Comparison of ENCODE assay signal across 32 cellular contexts in genomic region chr2:130287656-130288026, GRCh38.
"Had no signal": no experiment of that assay in that cellular context is flagged by ENCODE, and none has a peak within 500 bp of the region (broad histone marks: within the 10 kb centered on the region; RNA-seq: fewer than 3 reads in every experiment).

No MANE protein-coding gene starts in this region.

- ATAC-seq: activated CD4-positive, CD25-positive, alpha-beta regulatory T cell treated with anti-CD3 and anti-CD28 coated beads, Interleukin-2, amount 50 U/mL, for 24 hours; activated T-cell treated with anti-CD3 and anti-CD28 coated beads, Interleukin-2, amount 50 U/mL, for 72 hours; effector memory CD8-positive, alpha-beta T cell; gastrocnemius medialis; T-helper 17 cell had no signal

- H3K27me3 ChIP-seq: brain microvascular endothelial cell, foreskin keratinocyte, gastrocnemius medialis had no signal

- H3K27ac Mint-ChIP-seq: activated B cell treated with CpG ODN at 0.5 μM for 24 hours; activated CD4-positive, alpha-beta memory T cell treated with anti-CD3 and anti-CD28 coated beads, Interleukin-2, amount 10 ng/mL, durations not matched to agents 7 days and 5 days; activated CD4-positive, alpha-beta T cell treated with anti-CD3 and anti-CD28 coated beads, Interleukin-2, amount 10 ng/mL, durations not matched to agents 7 days and 5 days; activated naive CD8-positive, alpha-beta T cell; activated T-cell treated with anti-CD3 and anti-CD28 coated beads, Interleukin-2, amount 50 U/mL, for 24 hours; activated T-cell treated with anti-CD3 and anti-CD28 coated beads, Interleukin-2, amount 50 U/mL, for 72 hours; dendritic cell treated with granulocyte-macrophage colony-stimulating factor and Interleukin-4, amounts not matched to agents 40 ng/mL and 50 ng/mL, for 4 days; effector memory CD8-positive, alpha-beta T cell; T-helper 17 cell; T-helper 2 cell treated with Interferon-gamma antibody and Interleukin-4, amounts not matched to agents 5 μg/mL and 100 μg/mL, for 36 hours had no signal

- H3K9me3 Mint-ChIP-seq: activated B cell treated with CpG ODN at 0.5 μM for 24 hours; activated CD4-positive, alpha-beta memory T cell treated with anti-CD3 and anti-CD28 coated beads, Interleukin-2, amount 10 ng/mL, durations not matched to agents 7 days and 5 days; activated CD4-positive, alpha-beta T cell treated with anti-CD3 and anti-CD28 coated beads, Interleukin-2, amount 10 ng/mL, durations not matched to agents 7 days and 5 days; activated T-cell treated with anti-CD3 and anti-CD28 coated beads, Interleukin-2, amount 50 U/mL, for 24 hours; activated T-cell treated with anti-CD3 and anti-CD28 coated beads, Interleukin-2, amount 50 U/mL, for 72 hours; central memory CD8-positive, alpha-beta T cell; dendritic cell treated with granulocyte-macrophage colony-stimulating factor and Interleukin-4, amounts not matched to agents 40 ng/mL and 50 ng/mL, for 4 days; effector memory CD8-positive, alpha-beta T cell; T-helper 2 cell treated with Interferon-gamma antibody and Interleukin-4, amounts not matched to agents 5 μg/mL and 100 μg/mL, for 36 hours had no signal

- H3K36me3 ChIP-seq: brain microvascular endothelial cell, esophagus muscularis mucosa, gastrocnemius medialis, WERI-Rb-1 had no signal

- H3K27ac ChIP-seq: brain microvascular endothelial cell, coronary artery, dorsolateral prefrontal cortex, esophagus muscularis mucosa, foreskin keratinocyte, gastrocnemius medialis, WERI-Rb-1 had no signal

- H3K4me3 Mint-ChIP-seq: activated B cell treated with CpG ODN at 0.5 μM for 24 hours; activated CD4-positive, alpha-beta memory T cell treated with anti-CD3 and anti-CD28 coated beads, Interleukin-2, amount 10 ng/mL, durations not matched to agents 7 days and 5 days; activated CD4-positive, alpha-beta T cell treated with anti-CD3 and anti-CD28 coated beads, Interleukin-2, amount 10 ng/mL, durations not matched to agents 7 days and 5 days; activated naive CD8-positive, alpha-beta T cell; activated T-cell treated with anti-CD3 and anti-CD28 coated beads, Interleukin-2, amount 50 U/mL, for 24 hours; activated T-cell treated with anti-CD3 and anti-CD28 coated beads, Interleukin-2, amount 50 U/mL, for 72 hours; central memory CD8-positive, alpha-beta T cell; dendritic cell treated with granulocyte-macrophage colony-stimulating factor and Interleukin-4, amounts not matched to agents 40 ng/mL and 50 ng/mL, for 4 days; effector memory CD8-positive, alpha-beta T cell; T-helper 17 cell; T-helper 2 cell treated with Interferon-gamma antibody and Interleukin-4, amounts not matched to agents 5 μg/mL and 100 μg/mL, for 36 hours had no signal

- DNase-seq: activated B cell treated with CpG ODN at 0.5 μM for 24 hours; activated CD4-positive, alpha-beta memory T cell treated with anti-CD3 and anti-CD28 coated beads, Interleukin-2, amount 10 ng/mL, durations not matched to agents 7 days and 5 days; activated CD4-positive, alpha-beta T cell treated with anti-CD3 and anti-CD28 coated beads, Interleukin-2, amount 10 ng/mL, durations not matched to agents 7 days and 5 days; activated CD4-positive, alpha-beta T cell treated with anti-CD3 and anti-CD28 coated beads, Interleukin-2, amount 50 U/mL, for 4 hours; activated CD8-positive, alpha-beta memory T cell treated with anti-CD3 and anti-CD28 coated beads, Interleukin-2, amount 50 U/mL, for 48 hours; activated effector memory CD4-positive, alpha-beta T cell treated with Interleukin-2 at 50 U/mL for 16 hours; activated gamma-delta T cell treated with Interleukin-2 at 50 U/mL for 16 hours; activated naive CD4-positive, alpha-beta T cell treated with anti-CD3 and anti-CD28 coated beads, Interleukin-2, amount 50 U/mL, for 16 hours; activated naive CD4-positive, alpha-beta T cell treated with Interleukin-2 at 50 U/mL for 16 hours; activated T-cell treated with anti-CD3 and anti-CD28 coated beads for 4 hours; activated T-cell treated with anti-CD3 and anti-CD28 coated beads, Interleukin-2, amount 50 U/mL, for 24 hours; activated T-cell treated with anti-CD3 and anti-CD28 coated beads, Interleukin-2, amount 50 U/mL, for 72 hours; amniotic stem cell; anterior cingulate cortex; brain microvascular endothelial cell; dorsolateral prefrontal cortex; effector CD4-positive, alpha-beta T cell; effector memory CD8-positive, alpha-beta T cell; foreskin keratinocyte; gastrocnemius medialis; glutamatergic neuron; T-helper 1 cell; T-helper 17 cell; T1000; WERI-Rb-1 had no signal

- H3K9me3 ChIP-seq: esophagus muscularis mucosa, gastrocnemius medialis had no signal

- H3K4me3 ChIP-seq: coronary artery, dorsolateral prefrontal cortex, esophagus muscularis mucosa, gastrocnemius medialis had no signal

- H3K4me1 ChIP-seq: esophagus muscularis mucosa, foreskin keratinocyte, gastrocnemius medialis had no signal

- H3K36me3 Mint-ChIP-seq: activated naive CD8-positive, alpha-beta T cell had no signal

- H3K4me1 Mint-ChIP-seq: activated B cell treated with CpG ODN at 0.5 μM for 24 hours; activated CD4-positive, alpha-beta memory T cell treated with anti-CD3 and anti-CD28 coated beads, Interleukin-2, amount 10 ng/mL, durations not matched to agents 7 days and 5 days; activated CD4-positive, alpha-beta T cell treated with anti-CD3 and anti-CD28 coated beads, Interleukin-2, amount 10 ng/mL, durations not matched to agents 7 days and 5 days; central memory CD8-positive, alpha-beta T cell had no signal
